Comparison of ENCODE assay signal across 8 cellular contexts in genomic region chr7:151079199-151079910, GRCh38. TPM values are rescaled to one million over a fixed set of nuclear protein-coding genes. Genes with fewer than 3 reads are reported as not detected.
DNase-seq lines count a peak whose midpoint lies in the region; ATAC-seq and TF ChIP-seq lines count a peak whose summit lies in the region.

No MANE protein-coding gene starts in this region.

- CTCF ChIA-PET in SK-N-SH (lab: Yijun Ruan, JAX), result interaction anchor here (1.2 to 21.3 kb wide), 3 partner anchors 15 to 30 kb away, joined by 3 to 474 read pairs (median 46); partner anchors contain the start of genes CDK5 and SLC4A2

- 83% methylated on average over 24 of the region's 27 CpGs for WGBS in SK-N-SH (ENCODE audit: low lambda C conversion rate)
- WGBS in stomach, 5 donors, result 69 to 82% (median 77%) methylated on average over 20 to 27 of the region's 27 CpGs

- no peaks in the 10 kb centered on the region for H3K9me3 Mint-ChIP-seq in activated naive CD8-positive, alpha-beta T cell (ENCODE audit: low read depth)

- intact Hi-C loops in stomach (cut with DNase I; ENCODE audit: low total_unique reads), result no loop called here

- peaks cover 39% of the 10 kb centered on the region for H3F3A ChIP-seq in SK-N-SH (replicated peaks; ENCODE audit: insufficient read depth)

- TF ChIP-seq RAD21 in SK-N-SH (IDR thresholded peaks at IDR 0.05; ENCODE audit: low read length), result no peak

- H3K4me3 Mint-ChIP-seq in activated naive CD8-positive, alpha-beta T cell, result peak overlapping the region; percentile 95

- H3K27me3 Mint-ChIP-seq in activated naive CD8-positive, alpha-beta T cell, result no peaks in the 10 kb centered on the region

- H3K4me3 ChIP-seq in SK-N-SH (ENCODE audit: low read depth in 2 of 2, low read length in 1 of 2), result peak overlapping the region; percentile 94 to 99
- peak overlapping the region; percentile 94 for H3K4me3 ChIP-seq in iPS-18c (ENCODE audit: insufficient read depth, low read depth, low read length)
- H3K4me3 ChIP-seq in stomach, result peak overlapping the region; percentile 74 to 97 (median 94)

- TF ChIP-seq POLR2A in stomach (IDR thresholded peaks at IDR 0.05), result no peak

- H3K79me2 ChIP-seq in SK-N-SH (ENCODE audit: insufficient read depth), result peaks cover 48% of the 10 kb centered on the region

- TF ChIP-seq CTCF in SK-N-SH (IDR thresholded peaks at IDR 0.05) (no peak), stomach (IDR thresholded peaks at IDR 0.05) (no peak)

- H3K36me3 ChIP-seq in SK-N-SH (replicated peaks in 1 of 2; ENCODE audit: control insufficient read depth in 1 of 2, insufficient read depth in 2 of 2, low read length in 1 of 2) (peaks cover 12 to 58% of the 10 kb centered on the region in 2 experiments), stomach (peaks cover 19 to 35% (median 33%) of the 10 kb centered on the region in 4 donors)

- ATAC-seq in SK-N-SH treated with all-trans-retinoic acid at 6 μM for 48 hours, result no peak

- H3K4me1 Mint-ChIP-seq in activated naive CD8-positive, alpha-beta T cell (ENCODE audit: low read depth), result peaks cover 25% of the 10 kb centered on the region

- peak overlapping the region; percentile 90 for H3K27ac Mint-ChIP-seq in activated naive CD8-positive, alpha-beta T cell

- POLR2A ChIA-PET in SK-N-SH (lab: Yijun Ruan, JAX), result no interaction called here

- H2AFZ ChIP-seq in SK-N-SH (ENCODE audit: low read depth), result no peak overlapping the region

- DNase-seq in SK-N-SH (no peak), stomach (no peak), NCI-H510A (lab: John Stamatoyannopoulos, UW) (no peak), activated gamma-delta T cell (lab: John Stamatoyannopoulos, UW) (no peak), iPS-NIHi11 (ENCODE audit: low spot score) (no peak)

- H3K9ac ChIP-seq in SK-N-SH, result peak overlapping the region; percentile 96

- peak overlapping the region; percentile 98 for H3K4me2 ChIP-seq in SK-N-SH

- no peaks in the 10 kb centered on the region; the same call in 1 of the 2 replicates for H4K20me1 ChIP-seq in SK-N-SH (ENCODE audit: insufficient read depth)

- H3K27ac ChIP-seq in SK-N-SH (ENCODE audit: low read depth in 2 of 2, low read length in 1 of 2) (peak overlapping the region; percentile 13 to 78; a peak in 2 of 4 replicates), stomach (peak overlapping the region in 4 of 5 donors; percentile 93 to 97 (median 96))

- H3K27me3 ChIP-seq in SK-N-SH (ENCODE audit: insufficient read depth) (no peaks in the 10 kb centered on the region), stomach (no peaks in the 10 kb centered on the region)

- H3K36me3 Mint-ChIP-seq in activated naive CD8-positive, alpha-beta T cell, result peaks cover 2% of the 10 kb centered on the region

- H3K9me3 ChIP-seq in SK-N-SH (no peaks in the 10 kb centered on the region), iPS-18c (ENCODE audit: control insufficient read depth, insufficient read depth, low read length) (no peaks in the 10 kb centered on the region), stomach (no peaks in the 10 kb centered on the region)

- TF ChIP-seq EP300 in SK-N-SH (IDR thresholded peaks at IDR 0.05; ENCODE audit: borderline replicate concordance in 1 of 2, low read depth in 1 of 2, low read length in 1 of 2) (no peak), stomach (IDR thresholded peaks at IDR 0.05) (no peak)

- H3K4me1 ChIP-seq in SK-N-SH (ENCODE audit: control insufficient read depth in 1 of 2, insufficient read depth in 2 of 2, low read depth in 1 of 2, low read length in 1 of 2), result peaks cover 25 to 41% of the 10 kb centered on the region in 2 experiments
- peaks cover 58 to 72% (median 70%) of the 10 kb centered on the region in 4 donors for H3K4me1 ChIP-seq in stomach

- no peaks in the 10 kb centered on the region for H3K9me2 ChIP-seq in SK-N-SH

TF ChIP-seq in SK-N-SH, 30 proteins besides CTCF, POLR2A, EP300 and RAD21 (continues in another document):
- TF ChIP-seq FOSL2 (IDR thresholded peaks at IDR 0.05; ENCODE audit: borderline replicate concordance, low read depth) (no peak), SIN3A (IDR thresholded peaks at IDR 0.05; ENCODE audit: borderline replicate concordance, low read depth, low read length) (no peak), RXRA (IDR thresholded peaks at IDR 0.05; ENCODE audit: borderline replicate concordance, low read depth) (no peak), NRF1 (IDR thresholded peaks at IDR 0.05; ENCODE audit: low read depth, low read length) (no peak), USF1 (IDR thresholded peaks at IDR 0.05; ENCODE audit: borderline replicate concordance, low read depth) (no peak), FOXM1 (IDR thresholded peaks at IDR 0.05; ENCODE audit: low read depth) (no peak), MXI1 (IDR thresholded peaks at IDR 0.05; ENCODE audit: low read depth, low read length) (no peak), NFIC (IDR thresholded peaks at IDR 0.05; ENCODE audit: borderline replicate concordance) (no peak), POLR2AphosphoS5 (IDR thresholded peaks at IDR 0.05; ENCODE audit: low read depth, low read length) (no peak; the same call in 1 of the 2 replicates)

TF ChIP-seq in SK-N-SH treated with all-trans-retinoic acid at 6 μM for 48 hours, 23 proteins besides CTCF, POLR2A, EP300 and RAD21:
- no peak for TF ChIP-seq SNAI2 (CRISPR knock-in tag; IDR thresholded peaks at IDR 0.05)

RNA-seq across cellular contexts. Expression of gene FASTK, which starts 1.3 kb away (rescaled TPM):
- polyA plus RNA-seq in SK-N-SH (2012; rRNA removed) (125 and 148 TPM in 2 replicates), stomach (100 to 1,000 TPM in 2 of 3 donors, 10 to 100 TPM in 1; 70.3 to 149 (median 129) TPM)
- polyA plus RNA-seq in SK-N-SH (2012; cell fraction: cytosol; rRNA removed), result 34.4 and 60.5 TPM in 2 replicates
- 699 and 1,159 TPM in 2 replicates for polyA plus RNA-seq in SK-N-SH (2012; cell fraction: nucleus; rRNA removed)
- 100 to 1,000 TPM in 3 of 5 donors, 10 to 100 TPM in 2; 40.0 to 415 (median 116) TPM for total RNA-seq in stomach

RNA-seq across cellular contexts. Expression of gene TMUB1, which starts 3.9 kb away (rescaled TPM):
- polyA plus RNA-seq in SK-N-SH (2012; rRNA removed), result 37.8 and 60.6 TPM in 2 replicates
- polyA plus RNA-seq in SK-N-SH (2012; cell fraction: cytosol; rRNA removed), result 21.7 and 37.0 TPM in 2 replicates
- polyA plus RNA-seq in SK-N-SH (2012; cell fraction: nucleus; rRNA removed), result 58.0 and 66.2 TPM in 2 replicates
- 10 to 100 TPM; 12.7 to 78.2 (median 42.9) TPM for total RNA-seq in stomach
- polyA plus RNA-seq in stomach, result 10 to 100 TPM; 69.6 to 86.8 (median 72.4) TPM

RNA-seq across cellular contexts. Expression of gene AGAP3, which starts 6.9 kb away (rescaled TPM):
- 108 and 126 TPM in 2 replicates for polyA plus RNA-seq in SK-N-SH (2012; rRNA removed)
- 61.7 and 84.8 TPM in 2 replicates for polyA plus RNA-seq in SK-N-SH (2012; cell fraction: cytosol; rRNA removed)
- polyA plus RNA-seq in SK-N-SH (2012; cell fraction: nucleus; rRNA removed), result 361 and 701 TPM in 2 replicates
- 100 to 1,000 TPM in 2 of 5 donors, 10 to 100 TPM in 3; 32.5 to 342 (median 83.9) TPM for total RNA-seq in stomach
- 10 to 100 TPM; 36.0 to 60.8 (median 45.8) TPM for polyA plus RNA-seq in stomach

RNA-seq across cellular contexts. Expression of gene SLC4A2, which starts 20.0 kb away (rescaled TPM):
- polyA plus RNA-seq in SK-N-SH (2012; rRNA removed), result 123 and 167 TPM in 2 replicates
- 60.6 and 67.2 TPM in 2 replicates for polyA plus RNA-seq in SK-N-SH (2012; cell fraction: cytosol; rRNA removed)
- polyA plus RNA-seq in SK-N-SH (2012; cell fraction: nucleus; rRNA removed), result 478 and 1,049 TPM in 2 replicates
- total RNA-seq in stomach, result 100 to 1,000 TPM in 4 of 5 donors, 10 to 100 TPM in 1; 65.9 to 296 (median 128) TPM
- 100 to 1,000 TPM; 121 to 157 (median 124) TPM for polyA plus RNA-seq in stomach

RNA-seq across cellular contexts. Expression of gene CDK5, which starts 21.7 kb away (rescaled TPM):
- polyA plus RNA-seq in SK-N-SH (2012; rRNA removed) (123 and 125 TPM in 2 replicates), stomach (10 to 100 TPM in 2 of 3 donors, 1 to 10 TPM in 1; 8.3 to 13.3 (median 11.8) TPM)
- polyA plus RNA-seq in SK-N-SH (2012; cell fraction: cytosol; rRNA removed), result 97.6 and 104 TPM in 2 replicates
- 77.3 and 91.3 TPM in 2 replicates for polyA plus RNA-seq in SK-N-SH (2012; cell fraction: nucleus; rRNA removed)
- 10 to 100 TPM in 2 of 5 donors, 1 to 10 TPM in 1, under 1 TPM in 1, not detected in 1; 0.87 to 46.1 (median 11.0) TPM for total RNA-seq in stomach
